ENCODE assay signal across 7 cellular contexts in genomic region chr5:39171647-39172046, GRCh38. TPM values are rescaled to one million over a fixed set of nuclear protein-coding genes. Genes with fewer than 3 reads are reported as not detected.
"Had no signal": no experiment of that assay in that cellular context is flagged by ENCODE, and none has a peak within 500 bp of the region (broad histone marks: within the 10 kb centered on the region; RNA-seq: fewer than 3 reads in every experiment).

No MANE protein-coding gene starts in this region.

- DNase-seq: activated effector memory CD4-positive, alpha-beta T cell treated with anti-CD3 and anti-CD28 coated beads, Interleukin-2, amount 50 U/mL, for 16 hours; hippocampal formation; kidney glomerular epithelial cell; mesendoderm; stimulated activated CD4-positive, alpha-beta T cell treated with anti-CD3 and anti-CD28 coated beads, Interleukin-4, amount 100 ng/mL, for 4 hours; transverse colon had no signal

- H3K27me3 ChIP-seq: transverse colon had no signal

- H3K4me1 ChIP-seq: transverse colon had no signal

- H3K27ac ChIP-seq: transverse colon had no signal

- H3K4me3 ChIP-seq: transverse colon had no signal

- H3K36me3 ChIP-seq: transverse colon had no signal

- H3K9me3 ChIP-seq: transverse colon had no signal

RNA-seq across cellular contexts. Expression of gene FYB1, which starts 47.7 kb away (rescaled TPM):
- total RNA-seq: epithelial cell of proximal tubule had no signal
